Comparison of ENCODE assay signal across 8 cellular contexts in the genomic region with DNA sequence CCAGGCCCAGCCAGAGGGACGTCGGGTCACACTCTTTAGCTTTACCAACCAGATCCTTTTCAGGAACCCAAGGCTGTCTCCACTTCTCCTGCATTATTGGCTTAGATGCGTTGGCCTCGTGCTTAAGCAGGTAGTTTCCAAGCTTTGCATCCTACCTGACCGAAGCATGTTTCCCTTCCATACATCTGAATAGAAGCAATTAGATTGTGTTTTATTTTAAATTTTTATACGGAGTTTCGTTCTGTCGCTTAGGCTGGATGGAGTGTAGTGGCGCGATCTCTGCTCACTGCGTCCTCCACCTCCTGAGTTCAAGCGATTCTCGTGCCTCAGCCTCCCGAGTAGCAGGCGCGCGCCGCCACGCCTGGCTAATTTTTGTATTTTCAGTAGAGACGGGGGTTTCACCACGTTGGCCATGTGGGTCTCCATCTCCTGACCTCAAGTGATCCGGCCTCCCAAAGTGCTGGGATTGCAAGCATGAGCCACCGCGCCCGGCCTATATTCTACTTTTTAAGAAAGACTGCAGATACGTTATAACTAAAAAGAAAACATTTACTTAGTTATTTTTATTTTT. TPM values are rescaled to one million over a fixed set of nuclear protein-coding genes. Genes with fewer than 3 reads are reported as not detected.
DNase-seq lines count a peak whose midpoint lies in the region; ATAC-seq and TF ChIP-seq lines count a peak whose summit lies in the region.

No MANE protein-coding gene starts in this region.

- peak; percentile 8 for DNase-seq in activated CD4-positive, alpha-beta T cell treated with anti-CD3 and anti-CD28 coated beads, Interleukin-2, amount 10 ng/mL, durations not matched to agents 7 days and 5 days
- no peak for DNase-seq in activated CD4-positive, alpha-beta T cell treated with anti-CD3 and anti-CD28 coated beads for 4 hours
- DNase-seq in adrenal gland (peak in 2 of 7 donors; percentile 1 to 10), immature natural killer cell (no peak), epidermal melanocyte (ENCODE audit: insufficient read length, low spot score) (no peak), GM19240 (ENCODE audit: insufficient read length, low spot score) (no peak)
- DNase-seq in stimulated activated naive B cell treated with anti-CD40 and anti-IgM and Interleukin-4, amounts not matched to agents 10 μg/mL and 1 μg/mL and 100 μg/mL, for 72 hours, result no peak

- H3K27ac ChIP-seq in HUES48 (ENCODE audit: low read depth, low read length), result peak overlapping the region; percentile 81
- H3K27ac ChIP-seq in adrenal gland, result peak overlapping the region; percentile 48 to 81 (median 67)

- peak overlapping the region; percentile 91 for H3K4me3 Mint-ChIP-seq in activated CD4-positive, alpha-beta T cell treated with anti-CD3 and anti-CD28 coated beads, Interleukin-2, amount 10 ng/mL, durations not matched to agents 7 days and 5 days
- H3K4me3 Mint-ChIP-seq in immature natural killer cell, result peak overlapping the region; percentile 97 to 99 (median 98)
- peak overlapping the region; percentile 92 to 97 for H3K4me3 Mint-ChIP-seq in stimulated activated naive B cell treated with anti-CD40 and anti-IgM and Interleukin-4, amounts not matched to agents 10 μg/mL and 1 μg/mL and 100 μg/mL, for 72 hours

- H3K4me1 ChIP-seq in HUES48 (ENCODE audit: control insufficient read depth, insufficient read depth, low read length), result no peaks in the 10 kb centered on the region
- H3K4me1 ChIP-seq in adrenal gland (replicated peaks in 1 of 2), result peaks cover 4 to 12% of the 10 kb centered on the region in 2 donors

- H3K9ac ChIP-seq in HUES48 (ENCODE audit: low read depth, low read length), result peak overlapping the region; percentile 78

- H3K36me3 Mint-ChIP-seq in activated CD4-positive, alpha-beta T cell treated with anti-CD3 and anti-CD28 coated beads, Interleukin-2, amount 10 ng/mL, durations not matched to agents 7 days and 5 days (ENCODE audit: low read depth), result no peaks in the 10 kb centered on the region
- no peaks in the 10 kb centered on the region for H3K36me3 Mint-ChIP-seq in immature natural killer cell
- H3K36me3 Mint-ChIP-seq in stimulated activated naive B cell treated with anti-CD40 and anti-IgM and Interleukin-4, amounts not matched to agents 10 μg/mL and 1 μg/mL and 100 μg/mL, for 72 hours, result no peaks in the 10 kb centered on the region

- TF ChIP-seq POLR2A in adrenal gland (IDR thresholded peaks at IDR 0.05), result no peak

- TF ChIP-seq CTCF in adrenal gland (IDR thresholded peaks at IDR 0.05), result no peak

- H3K36me3 ChIP-seq in HUES48 (ENCODE audit: control insufficient read depth, insufficient read depth, low read length) (peaks cover 11% of the 10 kb centered on the region), adrenal gland (replicated peaks in 1 of 2) (no peaks in the 10 kb centered on the region)

- H3K27me3 Mint-ChIP-seq in activated CD4-positive, alpha-beta T cell treated with anti-CD3 and anti-CD28 coated beads, Interleukin-2, amount 10 ng/mL, durations not matched to agents 7 days and 5 days, result peaks cover 6% of the 10 kb centered on the region
- peaks cover 7 to 15% (median 13%) of the 10 kb centered on the region in 3 donors for H3K27me3 Mint-ChIP-seq in immature natural killer cell (ENCODE audit: low read depth in 3 of 3)
- H3K27me3 Mint-ChIP-seq in stimulated activated naive B cell treated with anti-CD40 and anti-IgM and Interleukin-4, amounts not matched to agents 10 μg/mL and 1 μg/mL and 100 μg/mL, for 72 hours, result peaks cover 0 to under 1% of the 10 kb centered on the region in 2 donors

- 14 to 36% (median 21%) methylated on average over 26 of the region's 26 CpGs for WGBS in adrenal gland, 4 donors

- intact Hi-C loops in adrenal gland (cut with DNase I), result no loop called here

- peaks cover 14% of the 10 kb centered on the region for H3K4me1 Mint-ChIP-seq in activated CD4-positive, alpha-beta T cell treated with anti-CD3 and anti-CD28 coated beads, Interleukin-2, amount 10 ng/mL, durations not matched to agents 7 days and 5 days
- peaks cover 12 to 23% of the 10 kb centered on the region in 2 donors for H3K4me1 Mint-ChIP-seq in immature natural killer cell
- peaks cover 5 to 9% of the 10 kb centered on the region in 2 donors for H3K4me1 Mint-ChIP-seq in stimulated activated naive B cell treated with anti-CD40 and anti-IgM and Interleukin-4, amounts not matched to agents 10 μg/mL and 1 μg/mL and 100 μg/mL, for 72 hours

- POLR2A ChIA-PET in activated CD4-positive, alpha-beta T cell treated with anti-CD3 and anti-CD28 coated beads, Interleukin-2, amount 10 ng/mL, durations not matched to agents 7 days and 5 days (lab: Charles Lee), result interaction anchor here (1.3 kb wide), 1 partner anchor 18 kb away, joined by 6 read pairs; a partner anchor contains a TSS

- ATAC-seq in stimulated activated naive B cell treated with anti-CD40 and anti-IgM and Interleukin-4, amounts not matched to agents 10 μg/mL and 1 μg/mL and 100 μg/mL, for 72 hours (replicated peaks), result peak; percentile 40 to 47

- no peaks in the 10 kb centered on the region for H3K9me3 Mint-ChIP-seq in activated CD4-positive, alpha-beta T cell treated with anti-CD3 and anti-CD28 coated beads, Interleukin-2, amount 10 ng/mL, durations not matched to agents 7 days and 5 days
- no peaks in the 10 kb centered on the region for H3K9me3 Mint-ChIP-seq in immature natural killer cell
- no peaks in the 10 kb centered on the region for H3K9me3 Mint-ChIP-seq in stimulated activated naive B cell treated with anti-CD40 and anti-IgM and Interleukin-4, amounts not matched to agents 10 μg/mL and 1 μg/mL and 100 μg/mL, for 72 hours

- H3K4me3 ChIP-seq in HUES48 (ENCODE audit: low read depth, low read length) (peak overlapping the region; percentile 98), adrenal gland (peak overlapping the region; percentile 14 to 70 (median 43))

- H3K9me3 ChIP-seq in HUES48 (ENCODE audit: control insufficient read depth, insufficient read depth, low read length) (no peaks in the 10 kb centered on the region), adrenal gland (replicated peaks in 1 of 3) (no peaks in the 10 kb centered on the region)

- CTCF ChIA-PET in activated CD4-positive, alpha-beta T cell treated with anti-CD3 and anti-CD28 coated beads, Interleukin-2, amount 10 ng/mL, durations not matched to agents 7 days and 5 days (lab: Charles Lee), result interaction anchor here (1.0 to 3.4 kb wide), 6 partner anchors 10 to 499 kb away, joined by 3 to 31 read pairs (median 5); a partner anchor contains a TSS

- H3K27me3 ChIP-seq in HUES48 (ENCODE audit: control insufficient read depth, insufficient read depth, low read length), result no peaks in the 10 kb centered on the region
- no peaks in the 10 kb centered on the region for H3K27me3 ChIP-seq in adrenal gland

- peak overlapping the region; percentile 91 for H3K27ac Mint-ChIP-seq in activated CD4-positive, alpha-beta T cell treated with anti-CD3 and anti-CD28 coated beads, Interleukin-2, amount 10 ng/mL, durations not matched to agents 7 days and 5 days
- H3K27ac Mint-ChIP-seq in immature natural killer cell, result peak overlapping the region; percentile 89 to 95 (median 94)
- H3K27ac Mint-ChIP-seq in stimulated activated naive B cell treated with anti-CD40 and anti-IgM and Interleukin-4, amounts not matched to agents 10 μg/mL and 1 μg/mL and 100 μg/mL, for 72 hours, result peak overlapping the region; percentile 83

RNA-seq across cellular contexts. Expression of a gene that starts 0.7 kb away (rescaled TPM):
- 1 to 10 TPM in 1 of 2 experiments, under 1 TPM in 1; 0.92 to 1.3 TPM for total RNA-seq in activated CD4-positive, alpha-beta T cell treated with anti-CD3 and anti-CD28 coated beads, Interleukin-2, amount 10 ng/mL, durations not matched to agents 7 days and 5 days
- total RNA-seq in adrenal gland, result 10 to 100 TPM; 12.8 to 24.5 (median 16.9) TPM
- polyA plus RNA-seq in adrenal gland (10 to 100 TPM; 11.0 to 30.6 (median 30.4) TPM), immature natural killer cell (1 to 10 TPM in 2 of 3 donors, under 1 TPM in 1; 0.93 to 2.0 (median 1.0) TPM)

RNA-seq across cellular contexts. Expression of a gene that starts 17.9 kb away (rescaled TPM):
- total RNA-seq in activated CD4-positive, alpha-beta T cell treated with anti-CD3 and anti-CD28 coated beads, Interleukin-2, amount 10 ng/mL, durations not matched to agents 7 days and 5 days, result 10 to 100 TPM; 22.1 to 24.9 TPM
- total RNA-seq in adrenal gland, result 10 to 100 TPM; 17.6 to 89.7 (median 26.5) TPM
- polyA plus RNA-seq in adrenal gland (10 to 100 TPM in 2 of 3 donors, 1 to 10 TPM in 1; 9.2 to 33.6 (median 11.7) TPM), immature natural killer cell (10 to 100 TPM; 26.1 to 34.4 (median 26.9) TPM)

Comparison
In these comparisons a context has a peak if more than half of its experiments do, and no peak if none do; other contexts are left out.
1. RNA of a gene that starts 0.7 kb away (total RNA-seq): 12.8 to 24.5 TPM in adrenal gland; 0.92 to 1.3 TPM in activated CD4-positive, alpha-beta T cell treated with anti-CD3 and anti-CD28 coated beads, Interleukin-2, amount 10 ng/mL, durations not matched to agents 7 days and 5 days; every median in the first group is over 4 times any median in the second.
2. Peak in every context shown above with its lines, with median percentiles within 50 percentile points of each other: H3K27ac Mint-ChIP-seq and H3K4me3 Mint-ChIP-seq.